In the genomic region with DNA sequence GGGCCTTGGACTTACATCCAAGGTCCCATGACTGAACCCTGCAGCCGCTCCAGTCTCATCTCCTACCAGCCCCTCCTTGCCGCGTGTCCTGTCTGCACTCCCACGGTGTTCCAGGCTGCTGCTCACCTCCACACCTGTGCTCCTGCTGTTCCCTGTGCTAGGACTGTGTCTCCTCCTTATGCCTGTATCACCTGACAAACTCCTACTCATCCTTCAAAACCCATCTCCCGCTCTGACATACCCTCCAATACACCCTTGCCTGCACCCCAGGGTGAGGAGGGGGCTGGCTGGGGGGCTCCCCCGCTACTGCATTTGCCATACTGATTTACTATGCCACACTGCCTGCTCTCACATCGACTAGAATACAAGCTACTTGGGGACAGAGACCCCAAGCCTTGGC, we compare ENCODE assay signal across 21 cellular contexts. TPM values are rescaled to one million over a fixed set of nuclear protein-coding genes. Genes with fewer than 3 reads are reported as not detected.
"Had no signal": no experiment of that assay in that cellular context is flagged by ENCODE, and none has a peak within 500 bp of the region (broad histone marks: within the 10 kb centered on the region; RNA-seq: fewer than 3 reads in every experiment).

No MANE protein-coding gene starts in this region.

- H3K9me3 Mint-ChIP-seq: activated naive CD4-positive, alpha-beta T cell treated with anti-CD3 and anti-CD28 coated beads, Interleukin-2, amount 10 ng/mL, durations not matched to agents 7 days and 5 days; activated T-cell treated with anti-CD3 and anti-CD28 coated beads, Interleukin-2, amount 50 U/mL, for 4 hours; effector memory CD8-positive, alpha-beta T cell; immature natural killer cell; stimulated activated naive B cell treated with anti-CD40 and anti-IgM and Interleukin-4, amounts not matched to agents 10 μg/mL and 1 μg/mL and 100 μg/mL, for 72 hours had no signal

- H3K79me2 ChIP-seq: parathyroid adenoma had no signal

- H3K4me3 Mint-ChIP-seq: activated naive CD4-positive, alpha-beta T cell treated with anti-CD3 and anti-CD28 coated beads, Interleukin-2, amount 10 ng/mL, durations not matched to agents 7 days and 5 days; activated T-cell treated with anti-CD3 and anti-CD28 coated beads, Interleukin-2, amount 50 U/mL, for 4 hours; effector memory CD8-positive, alpha-beta T cell; immature natural killer cell; stimulated activated naive B cell treated with anti-CD40 and anti-IgM and Interleukin-4, amounts not matched to agents 10 μg/mL and 1 μg/mL and 100 μg/mL, for 72 hours had no signal

- H3K27ac ChIP-seq: esophagus squamous epithelium, parathyroid adenoma, sigmoid colon, tibial artery had no signal

- H2AFZ ChIP-seq: parathyroid adenoma had no signal

- DNase-seq: activated CD4-positive, alpha-beta T cell treated with anti-CD3 and anti-CD28 coated beads, Interleukin-2, amount 50 U/mL, for 4 hours; activated CD4-positive, CD25-positive, alpha-beta regulatory T cell treated with anti-CD3 and anti-CD28 coated beads, Interleukin-2, amount 50 U/mL, for 72 hours; activated effector memory CD4-positive, alpha-beta T cell treated with Interleukin-2 at 50 U/mL for 16 hours; activated naive CD4-positive, alpha-beta T cell treated with anti-CD3 and anti-CD28 coated beads, Interleukin-2, amount 10 ng/mL, durations not matched to agents 7 days and 5 days; activated T-cell treated with anti-CD3 and anti-CD28 coated beads, Interleukin-2, amount 50 U/mL, for 4 hours; amniotic stem cell; dermis blood vessel endothelial cell; effector memory CD8-positive, alpha-beta T cell; esophagus squamous epithelium; heart right ventricle; immature natural killer cell; kidney glomerular epithelial cell; left ventricle myocardium inferior; mammary epithelial cell; sigmoid colon; stimulated activated CD4-positive, alpha-beta T cell treated with anti-CD3 and anti-CD28 coated beads, Interleukin-4, amount 100 ng/mL, for 24 hours; stimulated activated naive B cell treated with anti-CD40 and anti-IgM and Interleukin-4, amounts not matched to agents 10 μg/mL and 1 μg/mL and 100 μg/mL, for 72 hours; tibial artery had no signal

- H3K9me3 ChIP-seq: esophagus squamous epithelium, heart right ventricle, left ventricle myocardium inferior, sigmoid colon, tibial artery had no signal

- H3K4me1 ChIP-seq: parathyroid adenoma had no signal

- H3K4me3 ChIP-seq: esophagus squamous epithelium, heart right ventricle, left ventricle myocardium inferior, sigmoid colon, tibial artery had no signal

- H3K36me3 ChIP-seq: esophagus squamous epithelium, heart right ventricle, left ventricle myocardium inferior, sigmoid colon, tibial artery had no signal

- ATAC-seq: effector memory CD8-positive, alpha-beta T cell; heart right ventricle; stimulated activated naive B cell treated with anti-CD40 and anti-IgM and Interleukin-4, amounts not matched to agents 10 μg/mL and 1 μg/mL and 100 μg/mL, for 72 hours had no signal

- H3K27me3 ChIP-seq: tibial artery had no signal

- H3K9ac ChIP-seq: parathyroid adenoma had no signal

- H3K27ac Mint-ChIP-seq: stimulated activated naive B cell treated with anti-CD40 and anti-IgM and Interleukin-4, amounts not matched to agents 10 μg/mL and 1 μg/mL and 100 μg/mL, for 72 hours had no signal

- H3K36me3 Mint-ChIP-seq: activated naive CD4-positive, alpha-beta T cell treated with anti-CD3 and anti-CD28 coated beads, Interleukin-2, amount 10 ng/mL, durations not matched to agents 7 days and 5 days; immature natural killer cell; stimulated activated naive B cell treated with anti-CD40 and anti-IgM and Interleukin-4, amounts not matched to agents 10 μg/mL and 1 μg/mL and 100 μg/mL, for 72 hours had no signal

RNA-seq across cellular contexts. Expression of gene CYP11A1, which starts 53.6 kb away (rescaled TPM):
- total RNA-seq: dermis blood vessel endothelial cell; myocyte; T-helper 1 cell treated with Interleukin-12 subunit alpha and Interleukin-12 subunit beta and Interleukin-4 antibody, amounts not matched to agents 30 ng/mL and 1 ng/mL, for 36 hours had no signal
- polyA plus RNA-seq: immature natural killer cell, mammary epithelial cell had no signal
